ENCODE assay signal across 1 cellular context in the genomic region with DNA sequence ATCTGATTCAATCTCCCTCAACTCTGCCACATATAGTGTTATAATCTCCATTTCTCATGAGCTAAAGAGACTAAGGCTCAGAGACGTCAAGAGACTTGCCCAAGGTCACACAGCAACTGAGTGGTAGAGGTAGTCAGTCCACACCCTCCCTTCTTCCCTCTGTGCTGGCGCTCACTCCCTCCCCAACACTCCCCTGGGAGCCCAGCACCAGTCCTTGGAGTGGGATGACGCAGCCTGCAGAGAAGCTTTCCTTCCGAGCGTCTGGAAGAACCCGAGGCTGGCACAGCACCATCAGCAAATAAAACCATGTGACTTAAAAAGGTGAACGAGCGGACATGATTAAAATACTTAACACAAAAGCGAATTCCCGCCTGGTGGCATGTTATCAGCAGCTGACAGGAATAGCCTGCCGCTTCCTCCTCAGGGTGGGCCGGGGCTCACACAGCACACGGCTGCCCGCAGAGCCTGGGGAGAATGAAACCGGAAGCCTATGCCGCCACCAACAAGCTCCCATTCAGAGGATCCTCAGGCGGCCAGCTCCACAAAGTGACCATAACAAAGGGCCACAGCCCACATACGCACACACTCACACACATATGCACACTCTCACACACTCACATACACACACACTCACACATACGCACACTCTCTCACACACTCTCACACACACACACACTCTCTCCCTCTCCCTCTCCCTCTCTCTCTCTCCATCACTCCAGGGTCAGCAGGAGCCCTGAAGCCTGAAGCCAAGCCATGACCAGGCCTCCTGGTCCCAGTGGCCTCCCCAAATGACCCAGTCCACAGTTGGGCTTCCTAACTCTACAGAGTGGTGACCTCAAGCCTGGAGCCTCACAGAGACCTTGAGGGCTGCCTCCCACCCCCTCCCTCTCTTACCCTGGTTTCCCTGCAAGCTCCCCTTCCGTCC.
TF ChIP-seq lines count a peak whose summit lies in the region.

No MANE protein-coding gene starts in this region.

TF ChIP-seq in HepG2, 621 proteins besides CTCF, POLR2A, EP300 and RAD21 (continued from another document):
- TF ChIP-seq, protein P1, sequence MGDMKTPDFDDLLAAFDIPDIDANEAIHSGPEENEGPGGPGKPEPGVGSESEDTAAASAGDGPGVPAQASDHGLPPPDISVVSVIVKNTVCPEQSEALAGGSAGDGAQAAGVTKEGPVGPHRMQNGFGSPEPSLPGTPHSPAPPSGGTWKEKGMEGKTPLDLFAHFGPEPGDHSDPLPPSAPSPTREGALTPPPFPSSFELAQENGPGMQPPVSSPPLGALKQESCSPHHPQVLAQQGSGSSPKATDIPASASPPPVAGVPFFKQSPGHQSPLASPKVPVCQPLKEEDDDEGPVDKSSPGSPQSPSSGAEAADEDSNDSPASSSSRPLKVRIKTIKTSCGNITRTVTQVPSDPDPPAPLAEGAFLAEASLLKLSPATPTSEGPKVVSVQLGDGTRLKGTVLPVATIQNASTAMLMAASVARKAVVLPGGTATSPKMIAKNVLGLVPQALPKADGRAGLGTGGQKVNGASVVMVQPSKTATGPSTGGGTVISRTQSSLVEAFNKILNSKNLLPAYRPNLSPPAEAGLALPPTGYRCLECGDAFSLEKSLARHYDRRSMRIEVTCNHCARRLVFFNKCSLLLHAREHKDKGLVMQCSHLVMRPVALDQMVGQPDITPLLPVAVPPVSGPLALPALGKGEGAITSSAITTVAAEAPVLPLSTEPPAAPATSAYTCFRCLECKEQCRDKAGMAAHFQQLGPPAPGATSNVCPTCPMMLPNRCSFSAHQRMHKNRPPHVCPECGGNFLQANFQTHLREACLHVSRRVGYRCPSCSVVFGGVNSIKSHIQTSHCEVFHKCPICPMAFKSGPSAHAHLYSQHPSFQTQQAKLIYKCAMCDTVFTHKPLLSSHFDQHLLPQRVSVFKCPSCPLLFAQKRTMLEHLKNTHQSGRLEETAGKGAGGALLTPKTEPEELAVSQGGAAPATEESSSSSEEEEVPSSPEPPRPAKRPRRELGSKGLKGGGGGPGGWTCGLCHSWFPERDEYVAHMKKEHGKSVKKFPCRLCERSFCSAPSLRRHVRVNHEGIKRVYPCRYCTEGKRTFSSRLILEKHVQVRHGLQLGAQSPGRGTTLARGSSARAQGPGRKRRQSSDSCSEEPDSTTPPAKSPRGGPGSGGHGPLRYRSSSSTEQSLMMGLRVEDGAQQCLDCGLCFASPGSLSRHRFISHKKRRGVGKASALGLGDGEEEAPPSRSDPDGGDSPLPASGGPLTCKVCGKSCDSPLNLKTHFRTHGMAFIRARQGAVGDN (CRISPR knock-in tag; IDR thresholded peaks at IDR 0.05): peak; percentile 42
- TF ChIP-seq MTA1 (CRISPR knock-in tag; IDR thresholded peaks at IDR 0.05; ENCODE audit: borderline replicate concordance) (no peak), NKX3-1 (CRISPR knock-in tag; IDR thresholded peaks at IDR 0.05) (no peak), ZNF264 (CRISPR knock-in tag; IDR thresholded peaks at IDR 0.05) (no peak)
